21 cellular contexts compared by ENCODE assay signal in genomic region chr20:39946946-39947345, GRCh38.
"Had no signal": no experiment of that assay in that cellular context is flagged by ENCODE, and none has a peak within 500 bp of the region (broad histone marks: within the 10 kb centered on the region; RNA-seq: fewer than 3 reads in every experiment).

No MANE protein-coding gene starts in this region.

- H3K4me3 Mint-ChIP-seq: T-cell had no signal

- H3K9ac ChIP-seq: SK-N-SH had no signal

- FAIRE-seq: RCC 7860 had no signal

- H3K36me3 Mint-ChIP-seq: T-cell had no signal

- H3K27me3 Mint-ChIP-seq: T-cell had no signal

- H3K27ac Mint-ChIP-seq: T-cell had no signal

- H3K9me3 ChIP-seq: SK-N-SH had no signal

- ATAC-seq: T-cell had no signal

- H3K4me2 ChIP-seq: SK-N-SH had no signal

- DNase-seq: KBM-7, MV-4-11, NCI-H1048, NCI-H1105, NCI-H1417, NCI-H1436 treated with DMSO at 0.1 percent for 48 hours, NCI-H1694, NCI-H187 treated with DMSO at 0.1 percent for 48 hours, NCI-H2029 treated with DMSO at 0.1 percent for 48 hours, NCI-H226, NCI-H446 treated with DMSO at 0.1 percent for 48 hours, NCI-H510A treated with DMSO at 0.1 percent for 48 hours, NCI-H526, NCI-H774, Right ventricle myocardium superior, RPMI8226, SIG-M5, SK-N-SH, SW 1271, T-cell had no signal

- H3K4me1 Mint-ChIP-seq: T-cell had no signal
